ENCODE assay signal across 8 cellular contexts in genomic region chr4:165872443-165873297, GRCh38. TPM values are rescaled to one million over a fixed set of nuclear protein-coding genes. Genes with fewer than 3 reads are reported as not detected.
DNase-seq lines count a peak whose midpoint lies in the region; ATAC-seq lines count a peak whose summit lies in the region.

TLL1 (plus strand) TSS chr4:165873237; CDS start chr4:165873905, 668 bp downstream.

- no peak within 1 kb of the TSS for H3K27ac Mint-ChIP-seq in T-helper 17 cell

- H3K9me3 ChIP-seq in T-helper 17 cell (ENCODE audit: control insufficient read depth, low read length, poor library complexity, severe bottlenecking) (no peaks in the 10 kb centered on the region), iPS DF 6.9 (ENCODE audit: control insufficient read depth, insufficient read depth, low read length) (no peaks in the 10 kb centered on the region)

- no peaks in the 10 kb centered on the region for H3K36me3 Mint-ChIP-seq in T-helper 17 cell (ENCODE audit: low read depth)

- no peaks in the 10 kb centered on the region for H3K36me3 ChIP-seq in iPS DF 6.9 (ENCODE audit: control insufficient read depth, insufficient read depth, low read length)

- H3K4me3 Mint-ChIP-seq in T-helper 17 cell = peak within 1 kb of the TSS; percentile 36

- H3K27me3 ChIP-seq in iPS DF 6.9 (ENCODE audit: control insufficient read depth, insufficient read depth, low read length) = peaks cover 30% of the 10 kb centered on the region

- no peak within 1 kb of the TSS for H3K27ac ChIP-seq in iPS DF 6.9 (ENCODE audit: low read length)

- H3K4me1 Mint-ChIP-seq in T-helper 17 cell = peaks cover 5% of the 10 kb centered on the region

- DNase-seq in NCI-H1105 treated with DMSO at 0.1 percent for 48 hours (lab: John Stamatoyannopoulos, UW) (peak; percentile 52), NCI-H1105 (lab: John Stamatoyannopoulos, UW) (no peak), T-helper 17 cell (no peak), iPS DF 6.9 (ENCODE audit: low read depth, low spot score) (no peak), skeletal muscle cell (ENCODE audit: low read depth) (no peak)

- whole genome bisulfite sequencing in iPS DF 6.9 (ENCODE audit: insufficient coverage, insufficient read length) = no CpG with 5 or more reads among the region's 25 CpGs

- no peak for ATAC-seq in T-helper 17 cell
- no peak for ATAC-seq in HG02588 (IDR thresholded peaks at IDR 0.05; ENCODE audit: unreplicated experiment)
- no peak for ATAC-seq in GM18873 (IDR thresholded peaks at IDR 0.05; ENCODE audit: low FRiP score, unreplicated experiment)
- ATAC-seq in HG03280 (IDR thresholded peaks at IDR 0.05; ENCODE audit: unreplicated experiment) = no peak

- H3K4me3 ChIP-seq in iPS DF 6.9 (ENCODE audit: low read length) (peak within 1 kb of the TSS; percentile 56), skeletal muscle cell (ENCODE audit: low read depth, low read length) (peak within 1 kb of the TSS; percentile 64)

- peaks cover 3% of the 10 kb centered on the region; the same call in 1 of the 2 replicates for H3K4me1 ChIP-seq in iPS DF 6.9 (ENCODE audit: control insufficient read depth, insufficient read depth, low read length)

- H3K27me3 Mint-ChIP-seq in T-helper 17 cell = peaks cover 52% of the 10 kb centered on the region

RNA-seq across cellular contexts. Expression of gene TLL1, which starts in this region (rescaled TPM):
- total RNA-seq in T-helper 17 cell = not detected
